In the genomic region with DNA sequence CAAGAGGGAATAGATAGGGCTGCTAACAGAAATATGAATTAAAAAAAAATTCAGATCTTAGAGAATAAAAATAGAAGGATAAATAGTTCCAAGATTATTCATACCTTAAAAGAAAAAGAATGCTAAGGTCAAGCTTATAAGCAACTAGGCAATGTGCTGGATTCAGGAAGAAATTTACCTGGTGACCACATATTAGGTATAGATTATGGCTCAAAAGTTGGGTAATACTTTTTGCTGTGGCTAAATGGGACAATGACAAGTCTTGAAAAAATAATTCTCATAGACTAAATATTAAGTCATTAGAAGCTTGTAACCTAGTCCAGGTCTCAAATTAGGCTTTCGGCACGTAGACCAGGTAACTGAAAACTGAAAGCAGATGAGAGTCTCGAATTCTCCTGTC, we compare ENCODE assay signal across 1 cellular context.
TF ChIP-seq lines count a peak whose summit lies in the region.

No MANE protein-coding gene starts in this region.

TF ChIP-seq in GM12891, 5 proteins besides CTCF, POLR2A, EP300 and RAD21:
- TF ChIP-seq POU2F2 (IDR thresholded peaks at IDR 0.05; ENCODE audit: low read depth, low read length) (no peak), PAX5 (IDR thresholded peaks at IDR 0.05; ENCODE audit: insufficient read depth, low read length, severe bottlenecking) (no peak), TAF1 (IDR thresholded peaks at IDR 0.05; ENCODE audit: low read depth, low read length) (no peak), POLR2AphosphoS5 (IDR thresholded peaks at IDR 0.05; ENCODE audit: low read depth, low read length) (no peak), SPI1 (IDR thresholded peaks at IDR 0.05; ENCODE audit: low read depth, low read length) (no peak)
